In the genomic region with DNA sequence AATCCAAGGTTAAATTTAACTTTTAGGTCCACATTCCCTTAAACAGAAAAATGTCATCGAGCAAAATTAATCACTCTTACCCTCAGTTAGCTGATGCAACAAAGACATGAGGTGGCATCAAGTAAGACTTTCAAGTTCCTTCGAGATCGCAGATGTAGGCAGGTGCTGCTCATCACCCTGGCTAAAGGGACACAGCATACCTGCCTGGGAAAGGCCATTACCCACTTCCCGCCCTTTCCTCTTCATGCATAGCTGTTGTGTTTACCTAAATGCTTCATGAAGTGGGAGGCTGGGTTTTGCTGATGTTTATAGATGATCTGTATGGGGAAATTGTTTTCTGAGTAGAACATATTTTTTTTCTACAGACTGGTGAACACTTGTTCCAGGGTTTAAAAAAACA, we compare ENCODE assay signal across 1 cellular context.
TF ChIP-seq lines count a peak whose summit lies in the region.

No MANE protein-coding gene starts in this region.

TF ChIP-seq in IMR-90, 13 proteins besides CTCF, POLR2A, EP300 and RAD21 (continued from another document):
- no peak for TF ChIP-seq ELK1 (IDR thresholded peaks at IDR 0.05; ENCODE audit: borderline replicate concordance, low read depth, low read length)
